26 cellular contexts compared by ENCODE assay signal in the genomic region with DNA sequence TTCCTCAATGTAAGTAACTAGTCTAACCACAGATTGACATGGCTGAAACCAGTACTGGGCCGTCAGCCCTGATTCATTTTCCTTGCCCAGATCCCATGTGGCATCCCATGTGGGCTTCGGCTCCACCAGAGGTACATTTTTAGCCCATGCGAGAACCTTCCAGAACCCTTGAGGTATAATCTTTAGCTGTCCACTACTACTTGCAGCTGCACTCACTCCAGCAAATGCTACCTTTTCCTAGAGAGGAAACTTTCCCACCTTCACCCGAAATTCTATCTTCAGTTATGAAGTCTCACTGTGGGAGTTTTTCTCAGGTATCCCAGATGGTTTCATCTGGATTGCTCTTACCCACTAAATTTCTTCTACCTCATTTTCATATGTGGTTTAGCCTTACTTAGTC.
"Had no signal": no experiment of that assay in that cellular context is flagged by ENCODE, and none has a peak within 500 bp of the region (broad histone marks: within the 10 kb centered on the region; RNA-seq: fewer than 3 reads in every experiment).

No MANE protein-coding gene starts in this region.

- H3K27ac ChIP-seq: stomach, suprapubic skin, testis, thoracic aorta, thyroid gland, tibial artery, tibial nerve, transverse colon, upper lobe of left lung, upper lobe of right lung, uterus, vagina had no signal

- H3K4me3 ChIP-seq: stomach, suprapubic skin, testis, thoracic aorta, thyroid gland, tibial artery, tibial nerve, transverse colon, upper lobe of left lung, upper lobe of right lung, uterus, vagina had no signal

- H3K36me3 ChIP-seq: stomach, suprapubic skin, thoracic aorta, thyroid gland, tibial artery, tibial nerve, transverse colon, upper lobe of left lung, upper lobe of right lung, uterus, vagina had no signal

- FAIRE-seq: urothelium cell line had no signal

- DNase-seq: stimulated activated CD4-positive, alpha-beta T cell treated with anti-CD3 and anti-CD28 coated beads, Interleukin-2, amount 100 ng/mL, for 48 hours; stimulated activated CD4-positive, alpha-beta T cell treated with anti-CD3 and anti-CD28 coated beads, Interleukin-4, amount 100 ng/mL, for 1 hour; stimulated activated CD4-positive, alpha-beta T cell treated with anti-CD3 and anti-CD28 coated beads, Interleukin-4, amount 100 ng/mL, for 24 hours; stimulated activated CD4-positive, alpha-beta T cell treated with anti-CD3 and anti-CD28 coated beads, Interleukin-4, amount 100 ng/mL, for 4 hours; stimulated activated CD8-positive, alpha-beta memory T cell treated with anti-CD3 and anti-CD28 coated beads, Interleukin-4, amount 100 ng/mL, for 48 hours; stimulated activated naive B cell treated with anti-CD40 and anti-IgM and Interleukin-4, amounts not matched to agents 10 μg/mL and 1 μg/mL and 100 μg/mL, for 72 hours; stimulated activated naive CD4-positive, alpha-beta T cell; stimulated activated naive CD4-positive, alpha-beta T cell treated with Interleukin-2 at 50 U/mL for 16 hours; stimulated activated naive CD8-positive, alpha-beta T cell treated with anti-CD3 and anti-CD28 coated beads, Interleukin-15, amount 100 ng/mL, for 72 hours; stimulated activated naive CD8-positive, alpha-beta T cell treated with anti-CD3 and anti-CD28 coated beads, Interleukin-15, Interleukin-2, amounts not matched to agents 100 U/mL and 50 U/mL, for 24 hours; stomach; testis; thyroid gland; tibial artery; transverse colon; trophoblast cell; upper lobe of left lung; upper lobe of right lung; uterus had no signal

- H3K4me1 ChIP-seq: suprapubic skin, thyroid gland, tibial nerve, upper lobe of left lung, upper lobe of right lung, uterus, vagina had no signal

- ATAC-seq: stimulated activated effector memory CD8-positive, alpha-beta T cell treated with anti-CD3 and anti-CD28 coated beads, Interleukin-12 subunit alpha, Interleukin-12 subunit beta, amount 100 ng/mL, for 72 hours; stimulated activated memory B cell treated with anti-CD40 and anti-IgM and Interleukin-4, amounts not matched to agents 10 μg/mL and 1 μg/mL and 100 μg/mL, for 72 hours; stimulated activated naive B cell treated with anti-CD40 and anti-IgM and Interleukin-4, amounts not matched to agents 10 μg/mL and 1 μg/mL and 100 μg/mL, for 72 hours; stimulated activated naive CD8-positive, alpha-beta T cell treated with anti-CD3 and anti-CD28 coated beads, Interleukin-15, amount 100 ng/mL, for 72 hours; stimulated activated naive CD8-positive, alpha-beta T cell treated with anti-CD3 and anti-CD28 coated beads, Interleukin-15, Interleukin-2, amounts not matched to agents 100 U/mL and 50 U/mL, for 24 hours; upper lobe of right lung had no signal

- H3K9me3 ChIP-seq: stomach, suprapubic skin, testis, thoracic aorta, thyroid gland, tibial artery, tibial nerve, transverse colon, upper lobe of left lung, upper lobe of right lung, uterus, vagina had no signal

- H3K27me3 ChIP-seq: stomach, suprapubic skin, testis, thyroid gland, tibial artery, tibial nerve, transverse colon, upper lobe of left lung, upper lobe of right lung, uterus, vagina had no signal
